Comparison of ENCODE assay signal across 17 cellular contexts in the genomic region with DNA sequence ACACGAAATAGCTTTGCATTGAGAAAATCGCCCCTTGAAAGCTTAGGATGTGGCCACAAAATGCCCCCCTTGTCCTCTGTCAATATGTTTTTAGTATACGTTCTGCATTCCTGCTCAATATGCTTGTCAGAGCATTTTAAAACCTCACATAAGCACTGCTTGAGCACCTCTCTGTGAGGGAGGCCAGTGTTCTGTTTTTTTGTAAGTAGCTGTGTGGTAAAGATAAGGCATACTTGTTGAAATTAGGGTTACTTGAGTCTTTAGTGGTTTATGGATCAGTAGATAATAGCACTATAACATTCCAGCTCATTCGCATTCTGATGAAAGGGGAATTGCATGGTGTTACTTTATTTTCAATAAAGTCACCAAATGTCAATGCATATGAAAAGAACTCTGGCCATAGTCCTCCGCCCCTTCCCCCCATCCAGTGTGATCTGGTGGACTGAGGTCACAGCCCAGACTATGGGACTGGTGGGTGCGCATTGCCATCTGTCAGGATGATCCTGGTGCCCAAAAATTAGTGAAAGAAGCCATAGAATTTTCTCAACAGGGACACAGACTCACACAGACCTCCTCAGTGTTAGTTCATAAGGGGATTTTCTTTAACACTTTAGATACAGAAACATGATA.
"Had no signal": no experiment of that assay in that cellular context is flagged by ENCODE, and none has a peak within 500 bp of the region (broad histone marks: within the 10 kb centered on the region; RNA-seq: fewer than 3 reads in every experiment).

No MANE protein-coding gene starts in this region.

- H3K27me3 ChIP-seq: left lung, suprapubic skin had no signal

- H3K4me1 ChIP-seq: left lung, psoas muscle had no signal

- ATAC-seq: activated naive CD4-positive, alpha-beta T cell treated with anti-CD3 and anti-CD28 coated beads, Interleukin-2, amount 50 U/mL, for 72 hours; effector memory CD8-positive, alpha-beta T cell; left lung; psoas muscle; right cardiac atrium; stimulated activated naive CD8-positive, alpha-beta T cell treated with anti-CD3 and anti-CD28 coated beads, Interleukin-15, amount 100 ng/mL, for 72 hours; T-cell had no signal

- H3K36me3 ChIP-seq: suprapubic skin had no signal

- DNase-seq: activated CD4-positive, alpha-beta T cell treated with anti-CD3 and anti-CD28 coated beads, Interleukin-2, amount 50 U/mL, for 4 hours; activated gamma-delta T cell; amniotic stem cell; effector memory CD8-positive, alpha-beta T cell; foreskin fibroblast; left lung; nephron progenitor cell; psoas muscle; right cardiac atrium; stimulated activated CD4-positive, alpha-beta T cell treated with anti-CD3 and anti-CD28 coated beads, Interleukin-15, amount 100 ng/mL, for 24 hours; stimulated activated CD4-positive, alpha-beta T cell treated with anti-CD3 and anti-CD28 coated beads, Interleukin-2, amount 100 ng/mL, for 48 hours; stimulated activated naive CD8-positive, alpha-beta T cell treated with anti-CD3 and anti-CD28 coated beads, Interleukin-15, amount 100 ng/mL, for 72 hours; T-cell; trophoblast cell had no signal

- H3K4me3 ChIP-seq: left lung, psoas muscle, skin epidermis, suprapubic skin had no signal

- H3K27ac ChIP-seq: left lung, psoas muscle, skin epidermis, suprapubic skin had no signal
